8 cellular contexts compared by ENCODE assay signal in genomic region chr2:42754021-42754775, GRCh38. TPM values are rescaled to one million over a fixed set of nuclear protein-coding genes. Genes with fewer than 3 reads are reported as not detected.
DNase-seq lines count a peak whose midpoint lies in the region; ATAC-seq and TF ChIP-seq lines count a peak whose summit lies in the region.

No MANE protein-coding gene starts in this region.

- peak overlapping the region; percentile 61 for H3K27ac ChIP-seq in SU-DHL-6 (ENCODE audit: low read depth, low read length)

- peak overlapping the region; percentile 15 for H3K4me2 ChIP-seq in SU-DHL-6 (ENCODE audit: low read depth, low read length, poor library complexity, severe bottlenecking)

- H3K36me3 ChIP-seq in SU-DHL-6 (ENCODE audit: low read length) = no peaks in the 10 kb centered on the region

- no peaks in the 10 kb centered on the region for H3K27me3 Mint-ChIP-seq in nephron (ENCODE audit: low read depth)

- no peaks in the 10 kb centered on the region for H3K9me3 ChIP-seq in SU-DHL-6 (ENCODE audit: insufficient read depth, low read length)

- no peaks in the 10 kb centered on the region for H3K27me3 ChIP-seq in SU-DHL-6 (ENCODE audit: low read length)

- no peak overlapping the region for H3K4me3 ChIP-seq in SU-DHL-6 (ENCODE audit: insufficient read depth, low read length, poor library complexity, severe bottlenecking)

- H3K4me1 Mint-ChIP-seq in nephron = peaks cover 70% of the 10 kb centered on the region

- H3K9me2 ChIP-seq in SU-DHL-6 (replicated peaks; ENCODE audit: insufficient read depth, low read length) = no peaks in the 10 kb centered on the region

- H3K79me2 ChIP-seq in SU-DHL-6 (ENCODE audit: insufficient read depth, low read length) = no peaks in the 10 kb centered on the region

- H3K9ac ChIP-seq in SU-DHL-6 (ENCODE audit: low read length) = no peak overlapping the region

- peaks cover 27% of the 10 kb centered on the region for H3K36me3 Mint-ChIP-seq in nephron (ENCODE audit: low read depth)

- ATAC-seq in GM18907 (IDR thresholded peaks at IDR 0.05; ENCODE audit: unreplicated experiment) (peak; percentile 75), HG02970 (IDR thresholded peaks at IDR 0.05; ENCODE audit: low FRiP score, unreplicated experiment) (peak; percentile 54)

- H2AFZ ChIP-seq in SU-DHL-6 (ENCODE audit: low read depth, low read length, severe bottlenecking) = no peak overlapping the region

- no peak for DNase-seq in A172 (ENCODE audit: low spot score)
- DNase-seq in NCI-H1105 treated with DMSO at 0.1 percent for 48 hours (lab: John Stamatoyannopoulos, UW) = no peak
- DNase-seq in activated CD4-positive, alpha-beta T cell treated with anti-CD3 and anti-CD28 coated beads, Interleukin-2, amount 50 U/mL, for 4 hours = no peak
- DNase-seq in DMS114 treated with DMSO at 0.1 percent for 48 hours (lab: John Stamatoyannopoulos, UW; ENCODE audit: unreplicated experiment) = no peak

- no peaks in the 10 kb centered on the region for H3K9me3 Mint-ChIP-seq in nephron

- no peaks in the 10 kb centered on the region for H4K20me1 ChIP-seq in SU-DHL-6 (ENCODE audit: low read depth, low read length)

- peak overlapping the region in 2 of 3 experiments; percentile 27 to 70 for H3K4me3 Mint-ChIP-seq in nephron

- no peak for TF ChIP-seq CTCF in SU-DHL-6 (IDR thresholded peaks at IDR 0.05; ENCODE audit: insufficient read depth, low read length, poor library complexity, severe bottlenecking)
- no peak for TF ChIP-seq CTCF in nephron (IDR thresholded peaks at IDR 0.05; ENCODE audit: unreplicated experiment in 3 of 3)

- peak overlapping the region; percentile 79 to 86 (median 79) for H3K27ac Mint-ChIP-seq in nephron

- peaks cover 12% of the 10 kb centered on the region for H3F3A ChIP-seq in SU-DHL-6 (ENCODE audit: insufficient read depth)

RNA-seq across cellular contexts. Expression of gene OXER1, which starts 9.7 kb away (rescaled TPM):
- not detected in 2 replicates for total RNA-seq in A172 (2014; rRNA removed; shearing (Covaris generic))

RNA-seq across cellular contexts. Expression of gene HAAO, which starts 38.2 kb away (rescaled TPM):
- not detected in 2 replicates for total RNA-seq in A172 (2014; rRNA removed; shearing (Covaris generic))
